8 cellular contexts compared by ENCODE assay signal in the genomic region with DNA sequence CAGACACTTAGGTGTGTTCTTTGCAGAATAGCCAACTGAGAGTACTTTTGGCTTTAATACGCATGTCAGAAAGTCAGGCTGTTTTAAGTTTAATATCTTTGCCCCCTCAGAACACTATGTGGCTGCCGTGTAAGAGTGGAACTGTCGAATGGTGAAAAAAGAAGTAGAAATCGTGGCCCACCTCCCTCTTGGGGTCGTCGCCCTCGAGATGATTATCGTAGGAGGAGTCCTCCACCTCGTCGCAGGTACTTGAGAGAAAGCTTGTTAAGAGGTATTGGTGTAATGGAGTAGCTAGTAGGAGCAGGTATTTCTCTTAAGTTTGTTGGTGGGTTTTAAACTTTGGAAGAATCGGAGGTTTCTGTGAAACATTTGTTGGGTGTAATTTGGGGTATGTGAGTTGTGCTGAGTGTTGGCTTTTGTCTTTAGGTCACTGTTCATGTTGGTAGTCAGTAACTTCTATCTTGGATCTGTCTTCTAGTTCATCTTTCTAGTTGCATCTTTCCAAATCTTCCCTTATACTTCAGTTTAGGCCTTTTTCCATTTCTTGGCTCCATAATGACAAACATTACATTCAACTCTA. TPM values are rescaled to one million over a fixed set of nuclear protein-coding genes. Genes with fewer than 3 reads are reported as not detected.
A peak's percentile ranks its signal among the peaks of the same experiment; 100 is the strongest.
DNase-seq lines count a peak whose midpoint lies in the region; ATAC-seq, FAIRE-seq and TF ChIP-seq lines count a peak whose summit lies in the region.

No MANE protein-coding gene starts in this region.

- no peak for ATAC-seq in esophagus mucosa

- FAIRE-seq in bronchial epithelial cell (lab: Jason Lieb, UNC) (no peak), GM19239 (lab: Jason Lieb, UNC) (no peak)

- DNase-seq in right atrium auricular region (ENCODE audit: low spot score) (no peak), cardiac septum (ENCODE audit: low spot score) (no peak), bronchial epithelial cell (ENCODE audit: low read depth) (no peak), NCI-H1417 treated with DMSO at 0.1 percent for 48 hours (lab: John Stamatoyannopoulos, UW) (no peak), GM19239 (ENCODE audit: insufficient read length, low spot score) (no peak), islet precursor cell (no peak)

- TF ChIP-seq CTCF in right atrium auricular region (IDR thresholded peaks at IDR 0.05) (no peak), bronchial epithelial cell (IDR thresholded peaks at IDR 0.05; ENCODE audit: insufficient read depth, low read length, severe bottlenecking) (no peak)

- peak overlapping the region; percentile 35 for H3K9ac ChIP-seq in muscle layer of colon (ENCODE audit: low read length)

- H3K36me3 ChIP-seq in right atrium auricular region, result peaks cover 73% of the 10 kb centered on the region
- H3K36me3 ChIP-seq in bronchial epithelial cell (ENCODE audit: control insufficient read depth, insufficient read depth, low read length), result peaks cover 26% of the 10 kb centered on the region
- peaks cover 69% of the 10 kb centered on the region for H3K36me3 ChIP-seq in muscle layer of colon (ENCODE audit: insufficient read depth, low read length)

- intact Hi-C loops in cardiac septum (cut with DNase I), result no loop called here

- H3K4me1 ChIP-seq in right atrium auricular region (peaks cover 0 to 60% of the 10 kb centered on the region in 2 donors), muscle layer of colon (ENCODE audit: insufficient read depth, low read length) (peaks cover 71% of the 10 kb centered on the region)

- H3K4me3 ChIP-seq in right atrium auricular region (peak overlapping the region; percentile 62 to 64), bronchial epithelial cell (ENCODE audit: low read depth, low read length) (peak overlapping the region; percentile 56), muscle layer of colon (ENCODE audit: low read depth in 1 of 2, low read length in 2 of 2) (peak overlapping the region; percentile 7 to 53)

- H3K27me3 ChIP-seq in right atrium auricular region (no peaks in the 10 kb centered on the region), bronchial epithelial cell (ENCODE audit: control insufficient read depth, insufficient read depth, low read length) (no peaks in the 10 kb centered on the region), muscle layer of colon (ENCODE audit: control insufficient read depth in 1 of 2, insufficient read depth in 2 of 2, low read length in 2 of 2) (no peaks in the 10 kb centered on the region)

- no peaks in the 10 kb centered on the region for H3K9me3 ChIP-seq in right atrium auricular region
- H3K9me3 ChIP-seq in muscle layer of colon (ENCODE audit: low read length), result no peaks in the 10 kb centered on the region

- H3K27ac ChIP-seq in right atrium auricular region (peak overlapping the region in 1 of 2 donors; percentile 96), muscle layer of colon (ENCODE audit: low read depth, low read length) (peak overlapping the region; percentile 41)

RNA-seq across cellular contexts. Expression of gene SRSF3, which starts 4.7 kb away (rescaled TPM):
- total RNA-seq in right atrium auricular region (10 to 100 TPM; 51.4 to 97.2 TPM), cardiac septum (148 TPM), bronchial epithelial cell (200 and 206 TPM in 2 replicates), esophagus mucosa (216 TPM)

RNA-seq across cellular contexts. Expression of gene STK38, which starts 51.5 kb away (rescaled TPM):
- total RNA-seq in right atrium auricular region, result 10 to 100 TPM; 16.1 to 17.6 TPM
- total RNA-seq in cardiac septum, result 31.6 TPM
- 13.7 and 19.6 TPM in 2 replicates for total RNA-seq in bronchial epithelial cell
- total RNA-seq in esophagus mucosa, result 26.1 TPM
